In genomic region chr2:196173505-196173904, GRCh38 we compare ENCODE assay signal across 1 cellular context.
TF ChIP-seq lines count a peak whose summit lies in the region.

No MANE protein-coding gene starts in this region.

TF ChIP-seq in H1, 55 proteins besides CTCF, POLR2A, EP300 and RAD21:
- TF ChIP-seq SIN3A (conservative IDR thresholded peaks at IDR 0.05 in 1 of 2, IDR thresholded peaks at IDR 0.05 in 1 of 2; ENCODE audit: low read depth in 1 of 2, low read length in 2 of 2), result no peak
- TF ChIP-seq TAF1 (IDR thresholded peaks at IDR 0.05; ENCODE audit: low read depth, low read length), result no peak
- TF ChIP-seq CBX8 (IDR thresholded peaks at IDR 0.05; ENCODE audit: borderline replicate concordance, low read depth, low read length), result no peak
- no peak for TF ChIP-seq NANOG (IDR thresholded peaks at IDR 0.05; ENCODE audit: insufficient read depth, low read depth, low read length, poor library complexity, severe bottlenecking)
- no peak for TF ChIP-seq EGR1 (IDR thresholded peaks at IDR 0.05; ENCODE audit: borderline replicate concordance, low read depth, low read length)
- no peak for TF ChIP-seq TEAD4 (IDR thresholded peaks at IDR 0.05; ENCODE audit: low read depth, low read length)
- TF ChIP-seq CEBPB (IDR thresholded peaks at IDR 0.05; ENCODE audit: low read depth, low read length), result no peak
- no peak for TF ChIP-seq MAFK (IDR thresholded peaks at IDR 0.05; ENCODE audit: low read depth, low read length)
- no peak for TF ChIP-seq HDAC2 (IDR thresholded peaks at IDR 0.05; ENCODE audit: borderline replicate concordance in 1 of 2, low read depth in 2 of 2, low read length in 2 of 2)
- no peak for TF ChIP-seq USF2 (IDR thresholded peaks at IDR 0.05; ENCODE audit: low read length)
